In the genomic region with DNA sequence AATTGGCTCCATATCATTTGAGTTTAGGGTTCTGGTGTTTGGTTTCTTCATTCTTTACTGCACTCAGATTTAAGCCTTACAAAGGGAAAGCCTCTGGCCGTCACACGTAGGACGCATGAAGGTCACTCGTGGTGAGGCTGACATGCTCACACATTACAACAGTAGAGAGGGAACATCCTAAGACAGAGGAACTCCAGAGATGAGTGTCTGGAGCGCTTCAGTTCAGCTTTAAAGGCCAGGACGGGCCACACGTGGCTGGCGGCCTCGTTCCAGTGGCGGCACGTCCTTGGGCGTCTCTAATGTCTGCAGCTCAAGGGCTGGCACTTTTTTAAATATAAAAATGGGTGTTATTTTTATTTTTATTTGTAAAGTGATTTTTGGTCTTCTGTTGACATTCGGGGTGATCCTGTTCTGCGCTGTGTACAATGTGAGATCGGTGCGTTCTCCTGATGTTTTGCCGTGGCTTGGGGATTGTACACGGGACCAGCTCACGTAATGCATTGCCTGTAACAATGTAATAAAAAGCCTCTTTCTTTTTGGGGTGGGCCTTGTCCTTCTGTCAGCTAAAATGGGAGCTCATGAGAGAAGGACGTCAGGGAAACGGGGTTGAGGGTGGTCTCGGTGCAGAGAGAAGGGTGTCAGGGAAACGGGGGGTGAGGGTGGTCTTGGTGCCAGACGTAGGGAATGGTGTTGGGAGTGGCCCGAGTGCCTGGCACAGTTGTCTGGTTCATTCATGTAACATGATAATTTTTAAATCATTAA, we compare ENCODE assay signal across 2 cellular contexts.
TF ChIP-seq lines count a peak whose summit lies in the region.

No MANE protein-coding gene starts in this region.

TF ChIP-seq in IMR-90, 13 proteins besides CTCF, POLR2A, EP300 and RAD21:
- TF ChIP-seq MAZ (IDR thresholded peaks at IDR 0.05; ENCODE audit: borderline replicate concordance, low read depth, low read length) (no peak), CEBPB (IDR thresholded peaks at IDR 0.05; ENCODE audit: low read depth, low read length) (no peak), CHD1 (IDR thresholded peaks at IDR 0.05; ENCODE audit: low read depth, low read length) (no peak), RFX5 (IDR thresholded peaks at IDR 0.05; ENCODE audit: low read depth, low read length) (no peak), FOS (IDR thresholded peaks at IDR 0.05; ENCODE audit: low read depth, low read length) (no peak), BHLHE40 (IDR thresholded peaks at IDR 0.05; ENCODE audit: low read depth, low read length) (no peak), SMC3 (IDR thresholded peaks at IDR 0.05; ENCODE audit: low read depth, low read length) (no peak), NFE2L2 (IDR thresholded peaks at IDR 0.05; ENCODE audit: low read depth, low read length) (no peak), RCOR1 (IDR thresholded peaks at IDR 0.05; ENCODE audit: insufficient replicate concordance, low read length) (no peak), MAFK (IDR thresholded peaks at IDR 0.05; ENCODE audit: low read depth, low read length) (no peak), MXI1 (IDR thresholded peaks at IDR 0.05; ENCODE audit: borderline replicate concordance, low read depth, low read length) (no peak)
- TF ChIP-seq, protein P1, sequence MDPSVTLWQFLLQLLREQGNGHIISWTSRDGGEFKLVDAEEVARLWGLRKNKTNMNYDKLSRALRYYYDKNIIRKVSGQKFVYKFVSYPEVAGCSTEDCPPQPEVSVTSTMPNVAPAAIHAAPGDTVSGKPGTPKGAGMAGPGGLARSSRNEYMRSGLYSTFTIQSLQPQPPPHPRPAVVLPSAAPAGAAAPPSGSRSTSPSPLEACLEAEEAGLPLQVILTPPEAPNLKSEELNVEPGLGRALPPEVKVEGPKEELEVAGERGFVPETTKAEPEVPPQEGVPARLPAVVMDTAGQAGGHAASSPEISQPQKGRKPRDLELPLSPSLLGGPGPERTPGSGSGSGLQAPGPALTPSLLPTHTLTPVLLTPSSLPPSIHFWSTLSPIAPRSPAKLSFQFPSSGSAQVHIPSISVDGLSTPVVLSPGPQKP (IDR thresholded peaks at IDR 0.05; ENCODE audit: borderline replicate concordance, low read depth, low read length): no peak
- TF ChIP-seq, protein P2, sequence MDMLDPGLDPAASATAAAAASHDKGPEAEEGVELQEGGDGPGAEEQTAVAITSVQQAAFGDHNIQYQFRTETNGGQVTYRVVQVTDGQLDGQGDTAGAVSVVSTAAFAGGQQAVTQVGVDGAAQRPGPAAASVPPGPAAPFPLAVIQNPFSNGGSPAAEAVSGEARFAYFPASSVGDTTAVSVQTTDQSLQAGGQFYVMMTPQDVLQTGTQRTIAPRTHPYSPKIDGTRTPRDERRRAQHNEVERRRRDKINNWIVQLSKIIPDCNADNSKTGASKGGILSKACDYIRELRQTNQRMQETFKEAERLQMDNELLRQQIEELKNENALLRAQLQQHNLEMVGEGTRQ (IDR thresholded peaks at IDR 0.05; ENCODE audit: low read depth, low read length): no peak

TF ChIP-seq in K562, 482 proteins besides CTCF, POLR2A, EP300 and RAD21:
- TF ChIP-seq ZNF551 (CRISPR knock-in tag; IDR thresholded peaks at IDR 0.05) (no peak), ZBTB17 (CRISPR knock-in tag; IDR thresholded peaks at IDR 0.05) (no peak), TCF7 (IDR thresholded peaks at IDR 0.05; ENCODE audit: borderline replicate concordance) (no peak), RAD51 (IDR thresholded peaks at IDR 0.05; ENCODE audit: borderline replicate concordance, low read depth) (no peak), RNF2 (IDR thresholded peaks at IDR 0.05) (no peak), OTX1 (CRISPR knock-in tag; IDR thresholded peaks at IDR 0.05) (no peak), EP400 (IDR thresholded peaks at IDR 0.05) (no peak)
- TF ChIP-seq, protein P3, sequence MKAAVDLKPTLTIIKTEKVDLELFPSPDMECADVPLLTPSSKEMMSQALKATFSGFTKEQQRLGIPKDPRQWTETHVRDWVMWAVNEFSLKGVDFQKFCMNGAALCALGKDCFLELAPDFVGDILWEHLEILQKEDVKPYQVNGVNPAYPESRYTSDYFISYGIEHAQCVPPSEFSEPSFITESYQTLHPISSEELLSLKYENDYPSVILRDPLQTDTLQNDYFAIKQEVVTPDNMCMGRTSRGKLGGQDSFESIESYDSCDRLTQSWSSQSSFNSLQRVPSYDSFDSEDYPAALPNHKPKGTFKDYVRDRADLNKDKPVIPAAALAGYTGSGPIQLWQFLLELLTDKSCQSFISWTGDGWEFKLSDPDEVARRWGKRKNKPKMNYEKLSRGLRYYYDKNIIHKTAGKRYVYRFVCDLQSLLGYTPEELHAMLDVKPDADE (conservative IDR thresholded peaks at IDR 0.05; ENCODE audit: control insufficient read depth, low read depth, low read length): no peak
- TF ChIP-seq, protein P4, sequence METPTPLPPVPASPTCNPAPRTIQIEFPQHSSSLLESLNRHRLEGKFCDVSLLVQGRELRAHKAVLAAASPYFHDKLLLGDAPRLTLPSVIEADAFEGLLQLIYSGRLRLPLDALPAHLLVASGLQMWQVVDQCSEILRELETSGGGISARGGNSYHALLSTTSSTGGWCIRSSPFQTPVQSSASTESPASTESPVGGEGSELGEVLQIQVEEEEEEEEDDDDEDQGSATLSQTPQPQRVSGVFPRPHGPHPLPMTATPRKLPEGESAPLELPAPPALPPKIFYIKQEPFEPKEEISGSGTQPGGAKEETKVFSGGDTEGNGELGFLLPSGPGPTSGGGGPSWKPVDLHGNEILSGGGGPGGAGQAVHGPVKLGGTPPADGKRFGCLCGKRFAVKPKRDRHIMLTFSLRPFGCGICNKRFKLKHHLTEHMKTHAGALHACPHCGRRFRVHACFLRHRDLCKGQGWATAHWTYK (CRISPR knock-in tag; IDR thresholded peaks at IDR 0.05): no peak
- TF ChIP-seq, protein P5, sequence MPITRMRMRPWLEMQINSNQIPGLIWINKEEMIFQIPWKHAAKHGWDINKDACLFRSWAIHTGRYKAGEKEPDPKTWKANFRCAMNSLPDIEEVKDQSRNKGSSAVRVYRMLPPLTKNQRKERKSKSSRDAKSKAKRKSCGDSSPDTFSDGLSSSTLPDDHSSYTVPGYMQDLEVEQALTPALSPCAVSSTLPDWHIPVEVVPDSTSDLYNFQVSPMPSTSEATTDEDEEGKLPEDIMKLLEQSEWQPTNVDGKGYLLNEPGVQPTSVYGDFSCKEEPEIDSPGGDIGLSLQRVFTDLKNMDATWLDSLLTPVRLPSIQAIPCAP (CRISPR knock-in tag; IDR thresholded peaks at IDR 0.05; ENCODE audit: borderline replicate concordance): no peak
- TF ChIP-seq, protein P6, sequence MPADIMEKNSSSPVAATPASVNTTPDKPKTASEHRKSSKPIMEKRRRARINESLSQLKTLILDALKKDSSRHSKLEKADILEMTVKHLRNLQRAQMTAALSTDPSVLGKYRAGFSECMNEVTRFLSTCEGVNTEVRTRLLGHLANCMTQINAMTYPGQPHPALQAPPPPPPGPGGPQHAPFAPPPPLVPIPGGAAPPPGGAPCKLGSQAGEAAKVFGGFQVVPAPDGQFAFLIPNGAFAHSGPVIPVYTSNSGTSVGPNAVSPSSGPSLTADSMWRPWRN (IDR thresholded peaks at IDR 0.05; ENCODE audit: low read depth): no peak
